1 cellular context compared by ENCODE assay signal in genomic region chr5:66307647-66308257, GRCh38.
A peak's percentile ranks its signal among the peaks of the same experiment; 100 is the strongest.
TF ChIP-seq lines count a peak whose summit lies in the region.

No MANE protein-coding gene starts in this region.

TF ChIP-seq in K562, 482 proteins besides CTCF, POLR2A, EP300 and RAD21 (continued from another document):
- TF ChIP-seq SRSF1 (IDR thresholded peaks at IDR 0.05; ENCODE audit: low read depth, low read length) (no peak), CXXC5 (CRISPR knock-in tag; IDR thresholded peaks at IDR 0.05) (no peak), SMC3 (conservative IDR thresholded peaks at IDR 0.05; ENCODE audit: insufficient read depth, low read depth, low read length) (peak; percentile 58), ZNF644 (tag; IDR thresholded peaks at IDR 0.05; ENCODE audit: low read depth) (no peak), MLLT1 (IDR thresholded peaks at IDR 0.05) (no peak), ZNF57 (CRISPR knock-in tag; IDR thresholded peaks at IDR 0.05) (no peak), DEAF1 (CRISPR knock-in tag; IDR thresholded peaks at IDR 0.05) (peak; percentile 61), SMAD1 (IDR thresholded peaks at IDR 0.05; ENCODE audit: low read depth, low read length, partially characterized antibody) (no peak), CCAR2 (IDR thresholded peaks at IDR 0.05; ENCODE audit: low read depth, low read length) (no peak)
TF ChIP-seq in K562: peak in this region for 2.
